Comparison of ENCODE assay signal across 1 cellular context in the genomic region with DNA sequence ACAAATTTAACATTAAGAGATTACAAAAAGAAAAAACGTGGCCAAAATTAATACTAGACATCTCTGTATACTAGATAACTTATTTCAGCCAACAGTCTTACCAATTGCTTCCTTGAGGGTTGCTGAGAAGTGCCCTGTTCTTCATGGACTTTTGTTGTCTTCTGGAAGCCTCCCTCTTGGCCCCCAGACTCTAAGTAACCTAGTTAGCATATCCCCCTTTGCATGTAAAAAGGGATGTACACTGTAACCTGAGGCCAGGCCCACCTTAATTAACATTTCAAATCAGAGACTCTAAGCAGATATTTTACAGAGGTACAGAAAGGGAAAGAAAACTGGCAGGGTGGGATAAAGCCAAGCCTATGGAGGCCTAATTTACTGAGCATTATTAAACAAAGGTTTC.
TF ChIP-seq lines count a peak whose summit lies in the region.

No MANE protein-coding gene starts in this region.

TF ChIP-seq in H1, 55 proteins besides CTCF, POLR2A, EP300 and RAD21:
- TF ChIP-seq HDAC6 (IDR thresholded peaks at IDR 0.05; ENCODE audit: low read depth, low read length) (no peak), KDM1A (IDR thresholded peaks at IDR 0.05; ENCODE audit: borderline replicate concordance, low read length) (no peak), MAFK (IDR thresholded peaks at IDR 0.05; ENCODE audit: low read depth, low read length) (no peak), POU5F1 (IDR thresholded peaks at IDR 0.05; ENCODE audit: low read depth, low read length) (peak; percentile 54; the same call in 1 of the 2 replicates), SIX5 (IDR thresholded peaks at IDR 0.05; ENCODE audit: low read depth, low read length) (no peak), YY1 (IDR thresholded peaks at IDR 0.05; ENCODE audit: low read depth, low read length) (no peak), CEBPB (IDR thresholded peaks at IDR 0.05; ENCODE audit: low read depth, low read length) (no peak), CHD2 (IDR thresholded peaks at IDR 0.05; ENCODE audit: low read length) (no peak), TBP (IDR thresholded peaks at IDR 0.05; ENCODE audit: low read depth, low read length) (peak; percentile 72), SUZ12 (IDR thresholded peaks at IDR 0.05; ENCODE audit: low read length) (no peak), ASH2L (IDR thresholded peaks at IDR 0.05; ENCODE audit: low read length) (peak; percentile 49), HDAC2 (IDR thresholded peaks at IDR 0.05; ENCODE audit: borderline replicate concordance in 1 of 2, low read depth in 2 of 2, low read length in 2 of 2) (no peak), TAF1 (IDR thresholded peaks at IDR 0.05; ENCODE audit: low read depth, low read length) (peak; percentile 54; the same call in 1 of the 2 replicates)
- TF ChIP-seq, protein P1, sequence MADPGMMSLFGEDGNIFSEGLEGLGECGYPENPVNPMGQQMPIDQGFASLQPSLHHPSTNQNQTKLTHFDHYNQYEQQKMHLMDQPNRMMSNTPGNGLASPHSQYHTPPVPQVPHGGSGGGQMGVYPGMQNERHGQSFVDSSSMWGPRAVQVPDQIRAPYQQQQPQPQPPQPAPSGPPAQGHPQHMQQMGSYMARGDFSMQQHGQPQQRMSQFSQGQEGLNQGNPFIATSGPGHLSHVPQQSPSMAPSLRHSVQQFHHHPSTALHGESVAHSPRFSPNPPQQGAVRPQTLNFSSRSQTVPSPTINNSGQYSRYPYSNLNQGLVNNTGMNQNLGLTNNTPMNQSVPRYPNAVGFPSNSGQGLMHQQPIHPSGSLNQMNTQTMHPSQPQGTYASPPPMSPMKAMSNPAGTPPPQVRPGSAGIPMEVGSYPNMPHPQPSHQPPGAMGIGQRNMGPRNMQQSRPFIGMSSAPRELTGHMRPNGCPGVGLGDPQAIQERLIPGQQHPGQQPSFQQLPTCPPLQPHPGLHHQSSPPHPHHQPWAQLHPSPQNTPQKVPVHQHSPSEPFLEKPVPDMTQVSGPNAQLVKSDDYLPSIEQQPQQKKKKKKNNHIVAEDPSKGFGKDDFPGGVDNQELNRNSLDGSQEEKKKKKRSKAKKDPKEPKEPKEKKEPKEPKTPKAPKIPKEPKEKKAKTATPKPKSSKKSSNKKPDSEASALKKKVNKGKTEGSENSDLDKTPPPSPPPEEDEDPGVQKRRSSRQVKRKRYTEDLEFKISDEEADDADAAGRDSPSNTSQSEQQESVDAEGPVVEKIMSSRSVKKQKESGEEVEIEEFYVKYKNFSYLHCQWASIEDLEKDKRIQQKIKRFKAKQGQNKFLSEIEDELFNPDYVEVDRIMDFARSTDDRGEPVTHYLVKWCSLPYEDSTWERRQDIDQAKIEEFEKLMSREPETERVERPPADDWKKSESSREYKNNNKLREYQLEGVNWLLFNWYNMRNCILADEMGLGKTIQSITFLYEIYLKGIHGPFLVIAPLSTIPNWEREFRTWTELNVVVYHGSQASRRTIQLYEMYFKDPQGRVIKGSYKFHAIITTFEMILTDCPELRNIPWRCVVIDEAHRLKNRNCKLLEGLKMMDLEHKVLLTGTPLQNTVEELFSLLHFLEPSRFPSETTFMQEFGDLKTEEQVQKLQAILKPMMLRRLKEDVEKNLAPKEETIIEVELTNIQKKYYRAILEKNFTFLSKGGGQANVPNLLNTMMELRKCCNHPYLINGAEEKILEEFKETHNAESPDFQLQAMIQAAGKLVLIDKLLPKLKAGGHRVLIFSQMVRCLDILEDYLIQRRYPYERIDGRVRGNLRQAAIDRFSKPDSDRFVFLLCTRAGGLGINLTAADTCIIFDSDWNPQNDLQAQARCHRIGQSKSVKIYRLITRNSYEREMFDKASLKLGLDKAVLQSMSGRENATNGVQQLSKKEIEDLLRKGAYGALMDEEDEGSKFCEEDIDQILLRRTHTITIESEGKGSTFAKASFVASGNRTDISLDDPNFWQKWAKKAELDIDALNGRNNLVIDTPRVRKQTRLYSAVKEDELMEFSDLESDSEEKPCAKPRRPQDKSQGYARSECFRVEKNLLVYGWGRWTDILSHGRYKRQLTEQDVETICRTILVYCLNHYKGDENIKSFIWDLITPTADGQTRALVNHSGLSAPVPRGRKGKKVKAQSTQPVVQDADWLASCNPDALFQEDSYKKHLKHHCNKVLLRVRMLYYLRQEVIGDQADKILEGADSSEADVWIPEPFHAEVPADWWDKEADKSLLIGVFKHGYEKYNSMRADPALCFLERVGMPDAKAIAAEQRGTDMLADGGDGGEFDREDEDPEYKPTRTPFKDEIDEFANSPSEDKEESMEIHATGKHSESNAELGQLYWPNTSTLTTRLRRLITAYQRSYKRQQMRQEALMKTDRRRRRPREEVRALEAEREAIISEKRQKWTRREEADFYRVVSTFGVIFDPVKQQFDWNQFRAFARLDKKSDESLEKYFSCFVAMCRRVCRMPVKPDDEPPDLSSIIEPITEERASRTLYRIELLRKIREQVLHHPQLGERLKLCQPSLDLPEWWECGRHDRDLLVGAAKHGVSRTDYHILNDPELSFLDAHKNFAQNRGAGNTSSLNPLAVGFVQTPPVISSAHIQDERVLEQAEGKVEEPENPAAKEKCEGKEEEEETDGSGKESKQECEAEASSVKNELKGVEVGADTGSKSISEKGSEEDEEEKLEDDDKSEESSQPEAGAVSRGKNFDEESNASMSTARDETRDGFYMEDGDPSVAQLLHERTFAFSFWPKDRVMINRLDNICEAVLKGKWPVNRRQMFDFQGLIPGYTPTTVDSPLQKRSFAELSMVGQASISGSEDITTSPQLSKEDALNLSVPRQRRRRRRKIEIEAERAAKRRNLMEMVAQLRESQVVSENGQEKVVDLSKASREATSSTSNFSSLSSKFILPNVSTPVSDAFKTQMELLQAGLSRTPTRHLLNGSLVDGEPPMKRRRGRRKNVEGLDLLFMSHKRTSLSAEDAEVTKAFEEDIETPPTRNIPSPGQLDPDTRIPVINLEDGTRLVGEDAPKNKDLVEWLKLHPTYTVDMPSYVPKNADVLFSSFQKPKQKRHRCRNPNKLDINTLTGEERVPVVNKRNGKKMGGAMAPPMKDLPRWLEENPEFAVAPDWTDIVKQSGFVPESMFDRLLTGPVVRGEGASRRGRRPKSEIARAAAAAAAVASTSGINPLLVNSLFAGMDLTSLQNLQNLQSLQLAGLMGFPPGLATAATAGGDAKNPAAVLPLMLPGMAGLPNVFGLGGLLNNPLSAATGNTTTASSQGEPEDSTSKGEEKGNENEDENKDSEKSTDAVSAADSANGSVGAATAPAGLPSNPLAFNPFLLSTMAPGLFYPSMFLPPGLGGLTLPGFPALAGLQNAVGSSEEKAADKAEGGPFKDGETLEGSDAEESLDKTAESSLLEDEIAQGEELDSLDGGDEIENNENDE (IDR thresholded peaks at IDR 0.05; ENCODE audit: insufficient replicate concordance, low read length), result peak; percentile 80
